Comparison of ENCODE assay signal across 17 cellular contexts in genomic region chr6:22091424-22091948, GRCh38.
"Had no signal": no experiment of that assay in that cellular context is flagged by ENCODE, and none has a peak within 500 bp of the region (broad histone marks: within the 10 kb centered on the region; RNA-seq: fewer than 3 reads in every experiment).

No MANE protein-coding gene starts in this region.

- DNase-seq: activated B cell treated with CpG ODN at 0.5 μM for 24 hours; activated CD4-positive, alpha-beta T cell treated with anti-CD3 and anti-CD28 coated beads, Interleukin-2, amount 10 ng/mL, durations not matched to agents 7 days and 5 days; activated gamma-delta T cell treated with Interleukin-2 at 50 U/mL for 16 hours; activated naive CD8-positive, alpha-beta T cell treated with anti-CD3 and anti-CD28 coated beads, Interleukin-2, amount 10 ng/mL, durations not matched to agents 7 days and 5 days; cortex of kidney; effector CD4-positive, alpha-beta T cell; esophagus squamous epithelium; left lung; naive thymus-derived CD8-positive, alpha-beta T cell; posterior cingulate gyrus; retina; tibial artery had no signal

- H3K36me3 Mint-ChIP-seq: activated naive CD8-positive, alpha-beta T cell treated with anti-CD3 and anti-CD28 coated beads, Interleukin-2, amount 10 ng/mL, durations not matched to agents 7 days and 5 days; naive thymus-derived CD8-positive, alpha-beta T cell; stimulated activated memory B cell treated with anti-CD40 and anti-IgM and Interleukin-4, amounts not matched to agents 10 μg/mL and 1 μg/mL and 100 μg/mL, for 72 hours had no signal

- ATAC-seq: left lung; naive thymus-derived CD8-positive, alpha-beta T cell; stimulated activated memory B cell treated with anti-CD40 and anti-IgM and Interleukin-4, amounts not matched to agents 10 μg/mL and 1 μg/mL and 100 μg/mL, for 72 hours had no signal

- H3K27ac Mint-ChIP-seq: activated B cell treated with CpG ODN at 0.5 μM for 24 hours; activated CD4-positive, alpha-beta T cell treated with anti-CD3 and anti-CD28 coated beads, Interleukin-2, amount 10 ng/mL, durations not matched to agents 7 days and 5 days; activated naive CD8-positive, alpha-beta T cell treated with anti-CD3 and anti-CD28 coated beads, Interleukin-2, amount 10 ng/mL, durations not matched to agents 7 days and 5 days; stimulated activated memory B cell treated with anti-CD40 and anti-IgM and Interleukin-4, amounts not matched to agents 10 μg/mL and 1 μg/mL and 100 μg/mL, for 72 hours had no signal

- H3K9me3 Mint-ChIP-seq: activated B cell treated with CpG ODN at 0.5 μM for 24 hours; activated naive CD8-positive, alpha-beta T cell treated with anti-CD3 and anti-CD28 coated beads, Interleukin-2, amount 10 ng/mL, durations not matched to agents 7 days and 5 days; stimulated activated memory B cell treated with anti-CD40 and anti-IgM and Interleukin-4, amounts not matched to agents 10 μg/mL and 1 μg/mL and 100 μg/mL, for 72 hours had no signal

- FAIRE-seq: keratinocyte, urothelium cell line had no signal

- H3K4me1 Mint-ChIP-seq: activated B cell treated with CpG ODN at 0.5 μM for 24 hours; stimulated activated memory B cell treated with anti-CD40 and anti-IgM and Interleukin-4, amounts not matched to agents 10 μg/mL and 1 μg/mL and 100 μg/mL, for 72 hours had no signal

- H3K27me3 Mint-ChIP-seq: activated B cell treated with CpG ODN at 0.5 μM for 24 hours; activated CD4-positive, alpha-beta T cell treated with anti-CD3 and anti-CD28 coated beads, Interleukin-2, amount 10 ng/mL, durations not matched to agents 7 days and 5 days; stimulated activated memory B cell treated with anti-CD40 and anti-IgM and Interleukin-4, amounts not matched to agents 10 μg/mL and 1 μg/mL and 100 μg/mL, for 72 hours had no signal

- H2AFZ ChIP-seq: hepatocyte had no signal

- H3K4me2 ChIP-seq: hepatocyte had no signal

- H3K4me3 Mint-ChIP-seq: activated B cell treated with CpG ODN at 0.5 μM for 24 hours; activated CD4-positive, alpha-beta T cell treated with anti-CD3 and anti-CD28 coated beads, Interleukin-2, amount 10 ng/mL, durations not matched to agents 7 days and 5 days; activated naive CD8-positive, alpha-beta T cell treated with anti-CD3 and anti-CD28 coated beads, Interleukin-2, amount 10 ng/mL, durations not matched to agents 7 days and 5 days; naive thymus-derived CD8-positive, alpha-beta T cell; stimulated activated memory B cell treated with anti-CD40 and anti-IgM and Interleukin-4, amounts not matched to agents 10 μg/mL and 1 μg/mL and 100 μg/mL, for 72 hours had no signal

- H3K36me3 ChIP-seq: esophagus squamous epithelium, left lung, neutrophil, tibial artery had no signal

- H3K9me3 ChIP-seq: esophagus squamous epithelium, left lung, neutrophil, tibial artery had no signal

- H3K27ac ChIP-seq: esophagus squamous epithelium, hepatocyte, left lung, neutrophil, tibial artery had no signal

- H3K27me3 ChIP-seq: esophagus squamous epithelium, hepatocyte, left lung, neutrophil, tibial artery had no signal

- H3K4me1 ChIP-seq: esophagus squamous epithelium, left lung, tibial artery had no signal

- H3K4me3 ChIP-seq: esophagus squamous epithelium, hepatocyte, left lung, tibial artery had no signal

- H3K79me2 ChIP-seq: hepatocyte had no signal
